8 cellular contexts compared by ENCODE assay signal in the genomic region with DNA sequence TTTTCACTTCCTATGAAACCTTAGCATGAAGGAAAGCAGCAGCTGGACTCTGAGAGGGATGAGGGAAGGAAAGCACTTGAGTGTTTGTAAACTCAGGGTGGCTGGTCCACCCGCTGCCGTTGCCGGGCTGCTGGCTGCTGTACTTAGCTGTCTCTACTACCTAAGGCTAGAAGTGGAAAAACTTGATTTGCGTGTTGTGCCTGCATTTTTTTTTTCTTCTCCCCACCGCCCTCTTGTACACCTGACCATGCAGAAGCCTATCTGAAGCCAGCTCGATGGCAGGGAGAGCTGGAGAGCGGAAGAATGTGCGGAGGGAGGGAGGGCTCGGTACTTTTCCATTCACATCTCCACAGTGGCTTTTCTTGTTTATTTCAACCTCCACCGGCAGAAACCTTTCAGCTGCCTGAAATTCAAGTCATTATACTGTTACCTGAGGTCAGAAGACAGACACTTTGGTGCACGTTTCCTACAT. TPM values are rescaled to one million over a fixed set of nuclear protein-coding genes. Genes with fewer than 3 reads are reported as not detected.
DNase-seq lines count a peak whose midpoint lies in the region; ATAC-seq, FAIRE-seq and TF ChIP-seq lines count a peak whose summit lies in the region.

No MANE protein-coding gene starts in this region.

- TF ChIP-seq POLR2A in A549 (IDR thresholded peaks at IDR 0.05; ENCODE audit: low read length) (no peak), GM12878 (IDR thresholded peaks at IDR 0.05; ENCODE audit: low read depth, low read length) (no peak), HepG2 (IDR thresholded peaks at IDR 0.05; ENCODE audit: insufficient read depth in 1 of 2, low read depth in 2 of 2, low read length in 2 of 2) (peak; percentile 47 to 66; a peak in 3 of 4 replicates)

- H3K9ac ChIP-seq in GM12878 (ENCODE audit: control insufficient read depth, insufficient read depth, low read length): no peak overlapping the region
- H3K9ac ChIP-seq in HepG2 (ENCODE audit: insufficient read depth, low read depth, low read length): peak overlapping the region; percentile 74

- FAIRE-seq in A549 (lab: Jason Lieb, UNC) (no peak), GM12878 (lab: Jason Lieb, UNC) (peak; percentile 64), HepG2 (lab: Jason Lieb, UNC) (peak; percentile 62)

- no peaks in the 10 kb centered on the region for H4K20me1 ChIP-seq in GM12878 (ENCODE audit: control insufficient read depth, insufficient read depth)
- no peaks in the 10 kb centered on the region for H4K20me1 ChIP-seq in HepG2 (ENCODE audit: insufficient read depth, low read length)

- SMC1A ChIA-PET in GM12878 (lab: Charles Lee; ENCODE audit: uncharacterized antibody, unreplicated experiment): interaction anchor here (0.6 to 4.1 kb wide), 29 partner anchors 11 to 1205 kb away, joined by 3 to 27 read pairs (median 6); no protein-coding TSS in a partner anchor

- no peak for TF ChIP-seq RAD21 in A549 (conservative IDR thresholded peaks at IDR 0.05 in 1 of 2, IDR thresholded peaks at IDR 0.05 in 1 of 2)
- no peak for TF ChIP-seq RAD21 in GM12878 (IDR thresholded peaks at IDR 0.05; ENCODE audit: insufficient read depth, low read depth, low read length)
- TF ChIP-seq RAD21 in HepG2 (CRISPR knock-in tag; IDR thresholded peaks at IDR 0.05): no peak

- ATAC-seq in A549: peak; percentile 68 to 69; a peak in 5 of 6 replicates
- peak; percentile 44 for ATAC-seq in GM12878
- ATAC-seq in HepG2: peak; percentile 81
- no peak for ATAC-seq in HG02981 (IDR thresholded peaks at IDR 0.05; ENCODE audit: unreplicated experiment)

- no TSS peak for BruUV-seq in GM12878 (replicated peaks; lab: Mats Ljungman, UMichigan)
- BruUV-seq in HepG2 (replicated peaks; lab: Mats Ljungman, UMichigan): TSS peak; percentile 87

- RAD21 ChIA-PET in GM12878 (lab: Charles Lee; ENCODE audit: unreplicated experiment): interaction anchor here (0.5 to 4.1 kb wide), 11 partner anchors 9 to 999 kb away, joined by 3 to 21 read pairs (median 3); no protein-coding TSS in a partner anchor

- H3K27ac ChIP-seq in A549 (peak overlapping the region; percentile 71 to 73), GM12878 (ENCODE audit: control insufficient read depth, insufficient read depth) (no peak overlapping the region), HepG2 (ENCODE audit: extremely low read length, insufficient read depth, low read length) (peak overlapping the region; percentile 94), urinary bladder (ENCODE audit: low read depth) (peak overlapping the region; percentile 71)

- H3K79me2 ChIP-seq in GM12878 (ENCODE audit: control insufficient read depth, insufficient read depth, low read length): no peaks in the 10 kb centered on the region
- H3K79me2 ChIP-seq in HepG2 (ENCODE audit: insufficient read depth, low read length): peaks cover 16% of the 10 kb centered on the region

- TF ChIP-seq EP300 in A549 (IDR thresholded peaks at IDR 0.05) (no peak), GM12878 (IDR thresholded peaks at IDR 0.05; ENCODE audit: borderline replicate concordance in 1 of 2, control insufficient read depth in 1 of 2, low read depth in 2 of 2, low read length in 2 of 2) (no peak), HepG2 (IDR thresholded peaks at IDR 0.05; ENCODE audit: low read depth in 2 of 2, low read length in 2 of 2) (peak in 1 of 2 experiments; percentile 75; a peak in 2 of 4 replicates), HepG2 (CRISPR knock-in tag; IDR thresholded peaks at IDR 0.05; ENCODE audit: borderline replicate concordance) (no peak)

- in situ Hi-C loops in GM12878 (cut with MboI): no loop called here
- in situ Hi-C loops in HepG2 (cut with HindIII; ENCODE audit: extremely low pct_ligation_motif_present, low pct_unique_long_range_greater_than_20kb): no loop called here
- in situ Hi-C loops in ACHN (cut with HindIII; ENCODE audit: low pct_ligation_motif_present, low pct_unique_long_range_greater_than_20kb, low sequenced_read_pairs): no loop called here

- H3K36me3 ChIP-seq in GM12878 (ENCODE audit: control insufficient read depth in 2 of 2, insufficient read depth in 2 of 2, low read length in 1 of 2) (no peaks in the 10 kb centered on the region), HepG2 (replicated peaks in 1 of 2; ENCODE audit: control insufficient read depth in 1 of 2, insufficient read depth in 2 of 2, low read length in 2 of 2) (no peaks in the 10 kb centered on the region), urinary bladder (ENCODE audit: insufficient read depth) (no peaks in the 10 kb centered on the region)

- H3K27me3 ChIP-seq in GM12878 (replicated peaks in 1 of 2; ENCODE audit: control insufficient read depth in 2 of 2, insufficient read depth in 2 of 2, low read length in 1 of 2) (peaks cover 0 to 4% of the 10 kb centered on the region in 2 experiments; a peak in 2 of 4 replicates), HepG2 (ENCODE audit: control insufficient read depth in 1 of 2, insufficient read depth in 2 of 2, low read length in 2 of 2) (no peaks in the 10 kb centered on the region; a peak in 1 of 5 replicates)

- peaks cover 45% of the 10 kb centered on the region for H3K4me1 ChIP-seq in A549
- peaks cover 11% of the 10 kb centered on the region; the same call in 1 of the 2 replicates for H3K4me1 ChIP-seq in GM12878 (ENCODE audit: control insufficient read depth, insufficient read depth, low read length)
- H3K4me1 ChIP-seq in HepG2 (ENCODE audit: insufficient read depth, low read length): peaks cover 51% of the 10 kb centered on the region
- H3K4me1 ChIP-seq in urinary bladder (ENCODE audit: insufficient read depth): no peaks in the 10 kb centered on the region

- peak overlapping the region; percentile 85 for H3K4me2 ChIP-seq in A549
- peak overlapping the region; percentile 38; the same call in 1 of the 2 replicates for H3K4me2 ChIP-seq in GM12878 (ENCODE audit: control insufficient read depth, insufficient read depth)
- peak overlapping the region; percentile 93 for H3K4me2 ChIP-seq in HepG2 (ENCODE audit: low read depth, low read length)

- POLR2A ChIA-PET in A549 (lab: Yijun Ruan, JAX) (interaction anchor here (0.9 kb wide), 1 partner anchor 405 kb away, joined by 3 read pairs; no protein-coding TSS in a partner anchor), GM12878 (lab: Charles Lee) (interaction anchor here (0.6 kb wide), 1 partner anchor 527 kb away, joined by 7 read pairs; no protein-coding TSS in a partner anchor), HepG2 (lab: Yijun Ruan, JAX) (interaction anchor here (0.8 to 3.1 kb wide), 27 partner anchors 9 to 996 kb away, joined by 3 to 43 read pairs (median 4); no protein-coding TSS in a partner anchor)

- peak overlapping the region; percentile 44 for H3K4me3 ChIP-seq in A549
- H3K4me3 ChIP-seq in GM12878: no peak overlapping the region
- H3K4me3 ChIP-seq in HepG2 (replicated peaks in 1 of 3; ENCODE audit: insufficient read depth in 1 of 3, low read depth in 2 of 3, low read length in 3 of 3): peak overlapping the region; percentile 40 to 61 (median 47)
- H3K4me3 ChIP-seq in urinary bladder (ENCODE audit: low read depth, low read length): peak overlapping the region; percentile 20

- intact Hi-C loops in GM12878 (cut with micrococcal nuclease; ENCODE audit: unreplicated experiment) (no loop called here), HepG2 (cut with micrococcal nuclease; ENCODE audit: unreplicated experiment) (loop anchor here (1.0 to 10.0 kb wide), 4 partner anchors 61 to 286 kb away; no protein-coding TSS in a partner anchor)

- no peaks in the 10 kb centered on the region for H3K9me3 ChIP-seq in A549
- H3K9me3 ChIP-seq in GM12878 (replicated peaks; ENCODE audit: control insufficient read depth, insufficient read depth, low read length): no peaks in the 10 kb centered on the region
- no peaks in the 10 kb centered on the region for H3K9me3 ChIP-seq in HepG2 (ENCODE audit: low read length)

- WGBS in A549 (ENCODE audit: missing lambda C conversion rate): under 1% methylated on average over 11 of the region's 11 CpGs
- WGBS in GM12878 (ENCODE audit: insufficient coverage, insufficient replicate concordance, low lambda C conversion rate, missing lambda C conversion rate): 43% methylated on average over 11 of the region's 11 CpGs
- 1% methylated on average over 11 of the region's 11 CpGs for WGBS in HepG2 (ENCODE audit: low lambda C conversion rate)
- 38% methylated on average over 11 of the region's 11 CpGs for whole genome bisulfite sequencing in urinary bladder

- H2AFZ ChIP-seq in GM12878 (ENCODE audit: control insufficient read depth, low read depth, low read length) (no peak overlapping the region), HepG2 (ENCODE audit: low read length) (no peak overlapping the region)

- peak; percentile 16 to 66 for DNase-seq in A549 (ENCODE audit: low read depth in 1 of 2, low spot score in 1 of 2)
- peak; percentile 91 for DNase-seq in LHCN-M2 (ENCODE audit: low read depth)
- DNase-seq in GM12878 (ENCODE audit: low read depth, low spot score): no peak
- peak; percentile 92 for DNase-seq in HepG2 (ENCODE audit: low spot score)
- DNase-seq in stimulated activated CD4-positive, alpha-beta T cell treated with anti-CD3 and anti-CD28 coated beads, Interleukin-12 subunit alpha, Interleukin-12 subunit beta, amount 100 ng/mL, for 4 hours: no peak
- no peak for DNase-seq in ACHN

- no peak for TF ChIP-seq CTCF in A549 (IDR thresholded peaks at IDR 0.05)
- TF ChIP-seq CTCF in GM12878 (IDR thresholded peaks at IDR 0.05 in 2 of 3, conservative IDR thresholded peaks at IDR 0.05 in 1 of 3; ENCODE audit: control insufficient read depth in 2 of 3, extremely low read depth in 1 of 3, insufficient read depth in 1 of 3, low read depth in 3 of 3, low read length in 3 of 3): no peak
- TF ChIP-seq CTCF in HepG2 (CRISPR knock-in tag; IDR thresholded peaks at IDR 0.05): no peak

- CTCF ChIA-PET in A549 (lab: Yijun Ruan, JAX) (interaction anchor here (0.7 to 2.0 kb wide), 4 partner anchors 9 to 1205 kb away, joined by 3 to 12 read pairs (median 4); no protein-coding TSS in a partner anchor), GM12878 (lab: Yijun Ruan, JAX) (interaction anchor here (0.6 to 4.8 kb wide), 13 partner anchors 10 to 1674 kb away, joined by 3 to 50 read pairs (median 7); no protein-coding TSS in a partner anchor), HepG2 (lab: Yijun Ruan, JAX; ENCODE audit: low intra/inter-chr PET ratio, low total read pairs) (no interaction called here)

RNA-seq across cellular contexts. Expression of a gene that starts 4.8 kb away (rescaled TPM):
- polyA plus RNA-seq in A549 (2011; rRNA removed) (7.0 and 20.8 TPM in 2 replicates), A549 (2017; fragmentation: RNase III; extraction: RNeasy Plus Mini Kit Qiagen cat#74134 plus additional on column Dnase treatment) (6.1 to 12.1 TPM (median 10.4 TPM) in 3 replicates), GM12878 (2011; rRNA removed) (0.12 TPM in 1 of 2 replicates, not detected in the other), GM12878 (2014; fragmentation: Illumina TruSeq; extraction: Trizol) (0.27 and 0.31 TPM in 2 replicates), GM12878 (2014; fragmentation: Nextera tagmentation; extraction: Ambion mirVana) (under 1 TPM; 0.04 to 0.06 TPM), GM12878 (2014; rRNA removed) (0.24 and 0.37 TPM in 2 replicates), GM12878 (2016; fragmentation: Nextera tagmentation; extraction: Ambion mirVana) (under 1 TPM; 0.10 to 0.11 TPM), HepG2 (2011; rRNA removed) (53.7 and 67.5 TPM in 2 replicates), urinary bladder (96.4 TPM)
- 2.0 and 3.3 TPM in 2 replicates for polyA plus RNA-seq in A549 (2012; cell fraction: cytosol; rRNA removed)
- polyA plus RNA-seq in A549 (2012; cell fraction: nucleus; rRNA removed): 7.1 and 9.2 TPM in 2 replicates
- polyA minus RNA-seq in A549 (2011; rRNA and poly(A)+ RNA removed): 23.8 and 38.2 TPM in 2 replicates
- total RNA-seq in LHCN-M2 (2014; rRNA removed) (20.6 and 34.0 TPM in 2 replicates), GM12878 (2014; rRNA removed) (0.16 and 0.34 TPM in 2 replicates), GM12878 (2014; rRNA removed; fragmentation: Illumina TruSeq; extraction: Trizol) (0.18 and 0.28 TPM in 2 replicates), GM12878 (2021) (0.64 and 0.85 TPM in 2 replicates), HepG2 (2016; rRNA removed; fragmentation: Illumina TruSeq; extraction: Trizol) (20.3 and 21.2 TPM in 2 replicates), urinary bladder (9.8 TPM)
- 11.0 TPM for polyA plus RNA-seq in LHCN-M2 (2012)
- total RNA-seq in GM12878 (2013; cell fraction: nucleolus; rRNA removed): not detected in 2 replicates
- polyA plus RNA-seq in GM12878 (2011; ENCODE audit: low read depth): not detected
- 0.08 and 0.22 TPM in 2 replicates for polyA plus RNA-seq in GM12878 (2011; cell fraction: cytosol; rRNA removed)
- polyA plus RNA-seq in GM12878 (2011; cell fraction: nucleus; rRNA removed): 0.18 and 0.21 TPM in 2 replicates
- 0.21 and 0.37 TPM in 2 replicates for polyA plus RNA-seq in GM12878 (2012)
- polyA minus RNA-seq in GM12878 (2011; rRNA and poly(A)+ RNA removed): 0.10 TPM in 1 of 2 replicates, not detected in the other
- polyA minus RNA-seq in GM12878 (2011; cell fraction: cytosol; rRNA and poly(A)+ RNA removed): not detected in 2 replicates
- polyA minus RNA-seq in GM12878 (2011; cell fraction: nucleus; rRNA and poly(A)+ RNA removed): 0.12 TPM in 1 of 2 replicates, not detected in the other
- 5.3 and 5.8 TPM in 2 replicates for total RNA-seq in HepG2 (2016; cell fraction: cytosol; rRNA removed; fragmentation: Illumina TruSeq; extraction: Trizol; ENCODE audit: low read depth)
- total RNA-seq in HepG2 (2016; cell fraction: insoluble cytoplasmic fraction; rRNA removed; fragmentation: Illumina TruSeq; extraction: Trizol): 12.4 and 21.0 TPM in 2 replicates
- 8.3 and 11.0 TPM in 2 replicates for total RNA-seq in HepG2 (2016; cell fraction: membrane; rRNA removed; fragmentation: Illumina TruSeq; extraction: Trizol)
- 25.9 and 29.9 TPM in 2 replicates for total RNA-seq in HepG2 (2016; cell fraction: nucleus; rRNA removed; fragmentation: Illumina TruSeq; extraction: Trizol)
- 18.9 and 19.0 TPM in 2 replicates for polyA plus RNA-seq in HepG2 (2011; cell fraction: cytosol; rRNA removed)
- polyA plus RNA-seq in HepG2 (2011; cell fraction: nucleus; rRNA removed): 286 and 355 TPM in 2 replicates
- 95.9 and 236 TPM in 2 replicates for polyA plus RNA-seq in HepG2 (2012)
- polyA plus RNA-seq in HepG2 (2016; cell fraction: cytosol; fragmentation: Illumina TruSeq; extraction: Trizol; ENCODE audit: low read depth): 1.1 and 1.4 TPM in 2 replicates
- 19.4 and 26.5 TPM in 2 replicates for polyA plus RNA-seq in HepG2 (2016; cell fraction: insoluble cytoplasmic fraction; fragmentation: Illumina TruSeq; extraction: Trizol; ENCODE audit: low read depth)
- 3.5 and 4.8 TPM in 2 replicates for polyA plus RNA-seq in HepG2 (2016; cell fraction: membrane; fragmentation: Illumina TruSeq; extraction: Trizol; ENCODE audit: low read depth)
- 95.1 and 111 TPM in 2 replicates for polyA plus RNA-seq in HepG2 (2016; cell fraction: nucleus; fragmentation: Illumina TruSeq; extraction: Trizol; ENCODE audit: insufficient read depth, low read depth)
- polyA minus RNA-seq in HepG2 (2011; rRNA and poly(A)+ RNA removed; ENCODE audit: low replicate concordance): 16.4 and 68.3 TPM in 2 replicates
- 22.3 and 35.5 TPM in 2 replicates for polyA minus RNA-seq in HepG2 (2011; cell fraction: cytosol; rRNA and poly(A)+ RNA removed)
- 81.2 and 114 TPM in 2 replicates for polyA minus RNA-seq in HepG2 (2011; cell fraction: nucleus; rRNA and poly(A)+ RNA removed)

RNA-seq across cellular contexts. Expression of a gene that starts 47.7 kb away (rescaled TPM):
- polyA plus RNA-seq in A549 (2011; rRNA removed) (not detected in 2 replicates), A549 (2017; fragmentation: RNase III; extraction: RNeasy Plus Mini Kit Qiagen cat#74134 plus additional on column Dnase treatment) (not detected in 3 replicates), GM12878 (2011; rRNA removed) (not detected in 2 replicates), GM12878 (2014; fragmentation: Illumina TruSeq; extraction: Trizol) (not detected in 2 replicates), GM12878 (2014; fragmentation: Nextera tagmentation; extraction: Ambion mirVana) (not detected), GM12878 (2014; rRNA removed) (not detected in 2 replicates), GM12878 (2016; fragmentation: Nextera tagmentation; extraction: Ambion mirVana) (not detected), HepG2 (2011; rRNA removed) (not detected in 2 replicates), urinary bladder (not detected)
- not detected in 2 replicates for polyA plus RNA-seq in A549 (2012; cell fraction: cytosol; rRNA removed)
- polyA plus RNA-seq in A549 (2012; cell fraction: nucleus; rRNA removed): not detected in 2 replicates
- not detected in 2 replicates for polyA minus RNA-seq in A549 (2011; rRNA and poly(A)+ RNA removed)
- total RNA-seq in LHCN-M2 (2014; rRNA removed) (not detected in 2 replicates), GM12878 (2014; rRNA removed) (not detected in 2 replicates), GM12878 (2014; rRNA removed; fragmentation: Illumina TruSeq; extraction: Trizol) (not detected in 2 replicates), GM12878 (2021) (not detected in 2 replicates), HepG2 (2016; rRNA removed; fragmentation: Illumina TruSeq; extraction: Trizol) (not detected in 2 replicates), urinary bladder (not detected)
- not detected for polyA plus RNA-seq in LHCN-M2 (2012)
- total RNA-seq in GM12878 (2013; cell fraction: nucleolus; rRNA removed): not detected in 2 replicates
- polyA plus RNA-seq in GM12878 (2011; ENCODE audit: low read depth): not detected
- polyA plus RNA-seq in GM12878 (2011; cell fraction: cytosol; rRNA removed): not detected in 2 replicates
- polyA plus RNA-seq in GM12878 (2011; cell fraction: nucleus; rRNA removed): not detected in 2 replicates
- polyA plus RNA-seq in GM12878 (2012): not detected in 2 replicates
- not detected in 2 replicates for polyA minus RNA-seq in GM12878 (2011; rRNA and poly(A)+ RNA removed)
- not detected in 2 replicates for polyA minus RNA-seq in GM12878 (2011; cell fraction: cytosol; rRNA and poly(A)+ RNA removed)
- not detected in 2 replicates for polyA minus RNA-seq in GM12878 (2011; cell fraction: nucleus; rRNA and poly(A)+ RNA removed)
- not detected in 2 replicates for total RNA-seq in HepG2 (2016; cell fraction: cytosol; rRNA removed; fragmentation: Illumina TruSeq; extraction: Trizol; ENCODE audit: low read depth)
- total RNA-seq in HepG2 (2016; cell fraction: insoluble cytoplasmic fraction; rRNA removed; fragmentation: Illumina TruSeq; extraction: Trizol): not detected in 2 replicates
- not detected in 2 replicates for total RNA-seq in HepG2 (2016; cell fraction: membrane; rRNA removed; fragmentation: Illumina TruSeq; extraction: Trizol)
- not detected in 2 replicates for total RNA-seq in HepG2 (2016; cell fraction: nucleus; rRNA removed; fragmentation: Illumina TruSeq; extraction: Trizol)
- not detected in 2 replicates for polyA plus RNA-seq in HepG2 (2011; cell fraction: cytosol; rRNA removed)
- polyA plus RNA-seq in HepG2 (2011; cell fraction: nucleus; rRNA removed): not detected in 2 replicates
- not detected in 2 replicates for polyA plus RNA-seq in HepG2 (2012)
- not detected in 2 replicates for polyA plus RNA-seq in HepG2 (2016; cell fraction: cytosol; fragmentation: Illumina TruSeq; extraction: Trizol; ENCODE audit: low read depth)
- polyA plus RNA-seq in HepG2 (2016; cell fraction: insoluble cytoplasmic fraction; fragmentation: Illumina TruSeq; extraction: Trizol; ENCODE audit: low read depth): not detected in 2 replicates
- not detected in 2 replicates for polyA plus RNA-seq in HepG2 (2016; cell fraction: membrane; fragmentation: Illumina TruSeq; extraction: Trizol; ENCODE audit: low read depth)
- not detected in 2 replicates for polyA plus RNA-seq in HepG2 (2016; cell fraction: nucleus; fragmentation: Illumina TruSeq; extraction: Trizol; ENCODE audit: insufficient read depth, low read depth)
- 0.19 TPM in 1 of 2 replicates, not detected in the other for polyA minus RNA-seq in HepG2 (2011; rRNA and poly(A)+ RNA removed; ENCODE audit: low replicate concordance)
- not detected in 2 replicates for polyA minus RNA-seq in HepG2 (2011; cell fraction: cytosol; rRNA and poly(A)+ RNA removed)
- not detected in 2 replicates for polyA minus RNA-seq in HepG2 (2011; cell fraction: nucleus; rRNA and poly(A)+ RNA removed)

Comparison
In these comparisons a context has a peak if more than half of its experiments do, and no peak if none do; other contexts are left out.
1. DNase-seq: peak in A549 (2 of 2), LHCN-M2 (single experiment) and HepG2 (single experiment); none in GM12878 (single experiment), stimulated activated CD4-positive, alpha-beta T cell treated with anti-CD3 and anti-CD28 coated beads, Interleukin-12 subunit alpha, Interleukin-12 subunit beta, amount 100 ng/mL, for 4 hours (single experiment) and ACHN (single experiment).
2. H3K4me2 ChIP-seq: peak in every context shown above with its lines; median percentile 93 in HepG2; 85 in A549; 38 in GM12878.
3. POLR2A ChIP-seq: peak in HepG2 (2 of 2); none in A549 (single experiment) and GM12878 (single experiment).